ENCODE assay signal across 13 cellular contexts in the genomic region with DNA sequence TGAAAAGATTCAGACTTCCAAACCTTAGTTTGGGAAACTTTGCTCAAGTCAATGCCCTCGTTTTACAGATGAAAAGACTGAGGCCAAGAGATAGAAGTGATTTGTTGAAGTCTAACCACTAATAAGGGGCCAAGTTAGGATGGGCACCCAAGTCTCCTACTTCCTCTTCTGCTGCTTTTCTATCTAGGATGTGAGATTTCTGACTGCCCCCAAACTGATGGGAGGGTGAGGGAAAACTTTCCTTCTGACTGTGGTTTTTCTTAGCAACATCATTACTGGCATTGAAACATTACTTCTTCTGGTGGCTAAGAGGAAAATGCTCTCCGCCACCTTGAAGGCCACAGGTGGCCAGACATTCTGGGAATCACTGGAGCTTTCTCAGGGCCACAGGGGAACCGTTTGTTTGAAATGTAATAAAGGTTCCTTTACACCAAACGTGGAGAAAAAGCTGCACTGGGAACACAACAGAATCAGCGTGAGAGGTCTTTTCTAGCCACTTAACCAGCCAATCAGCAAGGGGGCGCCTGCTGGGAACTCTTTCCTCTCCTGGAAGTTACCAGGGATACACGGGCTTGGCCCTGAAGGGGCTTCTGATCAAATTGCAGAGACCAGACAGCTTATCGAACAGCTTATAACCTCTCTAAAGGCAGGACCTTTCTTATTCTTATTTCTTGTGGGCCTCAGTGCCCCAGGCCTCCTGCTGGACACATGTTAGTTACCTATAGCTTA.
DNase-seq lines count a peak whose midpoint lies in the region; ATAC-seq and TF ChIP-seq lines count a peak whose summit lies in the region.
"Had no signal": no experiment of that assay in that cellular context is flagged by ENCODE, and none has a peak within 500 bp of the region (broad histone marks: within the 10 kb centered on the region; RNA-seq: fewer than 3 reads in every experiment).

No MANE protein-coding gene starts in this region.

- CTCF ChIA-PET in activated CD4-positive, alpha-beta T cell treated with anti-CD3 and anti-CD28 coated beads, Interleukin-2, amount 10 ng/mL, durations not matched to agents 7 days and 5 days (lab: Charles Lee), result interaction anchor here (0.5 to 1.3 kb wide), 2 partner anchors 129 to 198 kb away, joined by 3 read pairs; no protein-coding TSS in a partner anchor

- H3K27me3 Mint-ChIP-seq in activated CD4-positive, alpha-beta T cell treated with anti-CD3 and anti-CD28 coated beads, Interleukin-2, amount 10 ng/mL, durations not matched to agents 7 days and 5 days, result no peaks in the 10 kb centered on the region
- H3K27me3 Mint-ChIP-seq in central memory CD8-positive, alpha-beta T cell, result no peaks in the 10 kb centered on the region
- peaks cover 14% of the 10 kb centered on the region for H3K27me3 Mint-ChIP-seq in progenitor cell of endocrine pancreas

- peak overlapping the region; percentile 61 for H3K4me3 Mint-ChIP-seq in activated CD4-positive, alpha-beta T cell treated with anti-CD3 and anti-CD28 coated beads, Interleukin-2, amount 10 ng/mL, durations not matched to agents 7 days and 5 days
- H3K4me3 Mint-ChIP-seq in central memory CD8-positive, alpha-beta T cell, result peak overlapping the region; percentile 75
- H3K4me3 Mint-ChIP-seq in progenitor cell of endocrine pancreas (ENCODE audit: low read depth), result no peak overlapping the region

- DNase-seq in activated CD4-positive, alpha-beta T cell treated with anti-CD3 and anti-CD28 coated beads, Interleukin-2, amount 10 ng/mL, durations not matched to agents 7 days and 5 days, result no peak
- DNase-seq in activated CD4-positive, alpha-beta T cell treated with anti-CD3 and anti-CD28 coated beads for 4 hours, result no peak
- DNase-seq in MV-4-11 (lab: John Stamatoyannopoulos, UW), result peak; percentile 56
- DNase-seq in central memory CD8-positive, alpha-beta T cell (ENCODE audit: low spot score in 2 of 2), result no peak
- no peak for DNase-seq in progenitor cell of endocrine pancreas (ENCODE audit: low spot score, unreplicated experiment)
- DNase-seq in NCI-H2107 (lab: John Stamatoyannopoulos, UW), result no peak
- DNase-seq in caudate nucleus (lab: John Stamatoyannopoulos, UW), result no peak
- DNase-seq: activated CD8-positive, alpha-beta memory T cell treated with anti-CD3 and anti-CD28 coated beads, Interleukin-2, amount 50 U/mL, for 4 hours; BE2C; NCI-H1417 treated with DMSO at 0.1 percent for 48 hours; thyroid gland had no signal

- POLR2A ChIA-PET in activated CD4-positive, alpha-beta T cell treated with anti-CD3 and anti-CD28 coated beads, Interleukin-2, amount 10 ng/mL, durations not matched to agents 7 days and 5 days (lab: Charles Lee), result interaction anchor here (1.2 kb wide), 1 partner anchor 509 kb away, joined by 4 read pairs; no protein-coding TSS in a partner anchor

- no peak overlapping the region for H3K27ac ChIP-seq in caudate nucleus (ENCODE audit: low read depth, low read length)
- H3K27ac ChIP-seq: gastroesophageal sphincter, thyroid gland had no signal

- H3K27ac Mint-ChIP-seq in activated CD4-positive, alpha-beta T cell treated with anti-CD3 and anti-CD28 coated beads, Interleukin-2, amount 10 ng/mL, durations not matched to agents 7 days and 5 days, result peak overlapping the region; percentile 93
- H3K27ac Mint-ChIP-seq in central memory CD8-positive, alpha-beta T cell (ENCODE audit: low read depth), result peak overlapping the region; percentile 97
- no peak overlapping the region for H3K27ac Mint-ChIP-seq in progenitor cell of endocrine pancreas

- H3K4me1 Mint-ChIP-seq in activated CD4-positive, alpha-beta T cell treated with anti-CD3 and anti-CD28 coated beads, Interleukin-2, amount 10 ng/mL, durations not matched to agents 7 days and 5 days, result peaks cover 81% of the 10 kb centered on the region
- peaks cover 74% of the 10 kb centered on the region for H3K4me1 Mint-ChIP-seq in central memory CD8-positive, alpha-beta T cell
- peaks cover 22% of the 10 kb centered on the region for H3K4me1 Mint-ChIP-seq in progenitor cell of endocrine pancreas (ENCODE audit: low read depth)

- peak; percentile 9 for TF ChIP-seq CTCF in progenitor cell of endocrine pancreas (IDR thresholded peaks at IDR 0.05; ENCODE audit: unreplicated experiment)

- H3K36me3 Mint-ChIP-seq in activated CD4-positive, alpha-beta T cell treated with anti-CD3 and anti-CD28 coated beads, Interleukin-2, amount 10 ng/mL, durations not matched to agents 7 days and 5 days (ENCODE audit: low read depth), result peaks cover 8% of the 10 kb centered on the region
- H3K36me3 Mint-ChIP-seq in central memory CD8-positive, alpha-beta T cell (ENCODE audit: insufficient read depth), result peaks cover 8% of the 10 kb centered on the region
- H3K36me3 Mint-ChIP-seq in progenitor cell of endocrine pancreas (ENCODE audit: insufficient read depth), result no peaks in the 10 kb centered on the region

- no peak for ATAC-seq in central memory CD8-positive, alpha-beta T cell (replicated peaks; ENCODE audit: extremely low read depth, poor library complexity, severe bottlenecking)
- ATAC-seq in GM21390 (IDR thresholded peaks at IDR 0.05; ENCODE audit: unreplicated experiment), result no peak
- ATAC-seq: gastroesophageal sphincter had no signal

- H3K9me3 Mint-ChIP-seq in activated CD4-positive, alpha-beta T cell treated with anti-CD3 and anti-CD28 coated beads, Interleukin-2, amount 10 ng/mL, durations not matched to agents 7 days and 5 days, result no peaks in the 10 kb centered on the region
- no peaks in the 10 kb centered on the region for H3K9me3 Mint-ChIP-seq in central memory CD8-positive, alpha-beta T cell
- H3K9me3 Mint-ChIP-seq in progenitor cell of endocrine pancreas (ENCODE audit: low read depth), result no peaks in the 10 kb centered on the region
